Comparison of ENCODE assay signal across 35 cellular contexts in the genomic region with DNA sequence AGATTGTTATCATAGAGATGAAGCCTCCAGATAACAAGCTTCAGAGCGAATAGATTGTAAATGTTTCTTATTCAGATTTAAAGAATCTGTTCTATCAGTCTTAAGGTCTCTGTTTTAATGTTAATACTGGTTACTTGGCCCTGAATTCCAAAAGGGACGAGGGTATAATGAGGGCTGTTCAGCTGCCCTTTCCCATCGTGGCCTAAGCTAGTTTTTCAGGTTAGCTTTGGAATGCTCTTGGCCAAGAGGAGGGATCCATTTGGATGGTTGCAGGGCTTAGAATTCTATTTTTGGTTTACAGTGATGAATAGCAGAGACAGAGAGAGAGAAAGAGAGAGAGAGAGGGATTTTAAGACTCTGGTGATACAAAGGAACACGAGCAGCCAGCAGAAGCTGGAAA.
"Had no signal": no experiment of that assay in that cellular context is flagged by ENCODE, and none has a peak within 500 bp of the region (broad histone marks: within the 10 kb centered on the region; RNA-seq: fewer than 3 reads in every experiment).

No MANE protein-coding gene starts in this region.

- H3K27me3 Mint-ChIP-seq: activated CD4-positive, alpha-beta memory T cell treated with anti-CD3 and anti-CD28 coated beads for 36 hours; activated CD4-positive, alpha-beta T cell treated with anti-CD3 and anti-CD28 coated beads, Interleukin-2, amount 10 ng/mL, durations not matched to agents 24 days and 14 days; activated CD8-positive, alpha-beta memory T cell treated with anti-CD3 and anti-CD28 coated beads, Interleukin-2, amount 10 ng/mL, durations not matched to agents 7 days and 5 days; activated naive CD4-positive, alpha-beta T cell treated with anti-CD3 and anti-CD28 coated beads, Interleukin-2, amount 50 U/mL, for 24 hours; activated naive CD8-positive, alpha-beta T cell treated with anti-CD3 and anti-CD28 coated beads for 36 hours; activated naive CD8-positive, alpha-beta T cell treated with anti-CD3 and anti-CD28 coated beads, Interleukin-2, amount 50 U/mL, for 24 hours; effector memory CD8-positive, alpha-beta T cell; T-helper 17 cell had no signal

- H3K36me3 Mint-ChIP-seq: activated CD4-positive, alpha-beta memory T cell treated with anti-CD3 and anti-CD28 coated beads for 36 hours; activated naive CD4-positive, alpha-beta T cell treated with anti-CD3 and anti-CD28 coated beads, Interleukin-2, amount 50 U/mL, for 24 hours; activated naive CD8-positive, alpha-beta T cell treated with anti-CD3 and anti-CD28 coated beads for 36 hours had no signal

- H3K4me1 ChIP-seq: adrenal gland, body of pancreas, esophagus squamous epithelium, gastroesophageal sphincter, heart right ventricle had no signal

- H3K27ac ChIP-seq: adrenal gland, body of pancreas, esophagus squamous epithelium, gastroesophageal sphincter, heart right ventricle, WERI-Rb-1 had no signal

- H3K27ac Mint-ChIP-seq: activated CD4-positive, alpha-beta memory T cell treated with anti-CD3 and anti-CD28 coated beads for 36 hours; activated CD4-positive, alpha-beta T cell treated with anti-CD3 and anti-CD28 coated beads for 36 hours; activated CD4-positive, alpha-beta T cell treated with anti-CD3 and anti-CD28 coated beads, Interleukin-2, amount 10 ng/mL, durations not matched to agents 24 days and 14 days; activated CD8-positive, alpha-beta memory T cell treated with anti-CD3 and anti-CD28 coated beads, Interleukin-2, amount 10 ng/mL, durations not matched to agents 7 days and 5 days; activated CD8-positive, alpha-beta T cell treated with anti-CD3 and anti-CD28 coated beads, Interleukin-2, amount 10 ng/mL, durations not matched to agents 7 days and 5 days; activated naive CD4-positive, alpha-beta T cell treated with anti-CD3 and anti-CD28 coated beads for 36 hours; activated naive CD4-positive, alpha-beta T cell treated with anti-CD3 and anti-CD28 coated beads, Interleukin-2, amount 50 U/mL, for 24 hours; activated naive CD8-positive, alpha-beta T cell treated with anti-CD3 and anti-CD28 coated beads for 36 hours; activated naive CD8-positive, alpha-beta T cell treated with anti-CD3 and anti-CD28 coated beads, Interleukin-2, amount 50 U/mL, for 24 hours; activated T-helper 1 cell treated with anti-CD3 and anti-CD28 coated beads, Interleukin-12 subunit alpha, Interleukin-12 subunit beta, Interleukin-2, Interleukin-4 antibody, amounts not matched to agents 30 ng/mL and 10 ng/mL and 1 ng/mL, durations not matched to agents 14 hours and 24 hours and 36 hours; activated T-helper 2 cell treated with anti-CD3 and anti-CD28 coated beads, Interferon-gamma antibody, Interleukin-2, Interleukin-4, amounts not matched to agents 10 μg/mL and 5 μg/mL and 100 μg/mL, durations not matched to agents 14 hours and 24 hours and 36 hours; T-helper 17 cell; T-helper 2 cell treated with Interferon-gamma antibody and Interleukin-4, amounts not matched to agents 5 μg/mL and 100 μg/mL, for 36 hours had no signal

- H3K4me3 ChIP-seq: adrenal gland, body of pancreas, esophagus squamous epithelium, gastroesophageal sphincter, heart right ventricle had no signal

- H3K4me3 Mint-ChIP-seq: activated CD4-positive, alpha-beta memory T cell treated with anti-CD3 and anti-CD28 coated beads for 36 hours; activated CD4-positive, alpha-beta T cell treated with anti-CD3 and anti-CD28 coated beads for 36 hours; activated CD4-positive, alpha-beta T cell treated with anti-CD3 and anti-CD28 coated beads, Interleukin-2, amount 10 ng/mL, durations not matched to agents 24 days and 14 days; activated CD8-positive, alpha-beta memory T cell treated with anti-CD3 and anti-CD28 coated beads, Interleukin-2, amount 10 ng/mL, durations not matched to agents 7 days and 5 days; activated CD8-positive, alpha-beta T cell treated with anti-CD3 and anti-CD28 coated beads, Interleukin-2, amount 10 ng/mL, durations not matched to agents 7 days and 5 days; activated naive CD4-positive, alpha-beta T cell treated with anti-CD3 and anti-CD28 coated beads for 36 hours; activated naive CD4-positive, alpha-beta T cell treated with anti-CD3 and anti-CD28 coated beads, Interleukin-2, amount 50 U/mL, for 24 hours; activated naive CD8-positive, alpha-beta T cell treated with anti-CD3 and anti-CD28 coated beads for 36 hours; activated naive CD8-positive, alpha-beta T cell treated with anti-CD3 and anti-CD28 coated beads, Interleukin-2, amount 50 U/mL, for 24 hours; activated T-helper 1 cell treated with anti-CD3 and anti-CD28 coated beads, Interleukin-12 subunit alpha, Interleukin-12 subunit beta, Interleukin-2, Interleukin-4 antibody, amounts not matched to agents 30 ng/mL and 10 ng/mL and 1 ng/mL, durations not matched to agents 14 hours and 24 hours and 36 hours; effector memory CD8-positive, alpha-beta T cell; T-helper 17 cell; T-helper 2 cell treated with Interferon-gamma antibody and Interleukin-4, amounts not matched to agents 5 μg/mL and 100 μg/mL, for 36 hours had no signal

- DNase-seq: activated CD4-positive, alpha-beta memory T cell treated with anti-CD3 and anti-CD28 coated beads for 36 hours; activated CD4-positive, alpha-beta T cell treated with anti-CD3 and anti-CD28 coated beads for 36 hours; activated CD4-positive, alpha-beta T cell treated with anti-CD3 and anti-CD28 coated beads, Interleukin-2, amount 10 ng/mL, durations not matched to agents 24 days and 14 days; activated CD4-positive, CD25-positive, alpha-beta regulatory T cell; activated CD4-positive, CD25-positive, alpha-beta regulatory T cell treated with anti-CD3 and anti-CD28 coated beads, Interleukin-2, amount 50 U/mL, for 72 hours; activated CD8-positive, alpha-beta memory T cell treated with anti-CD3 and anti-CD28 coated beads, Interleukin-2, amount 10 ng/mL, durations not matched to agents 7 days and 5 days; activated CD8-positive, alpha-beta memory T cell treated with anti-CD3 and anti-CD28 coated beads, Interleukin-2, amount 50 U/mL, for 4 hours; activated CD8-positive, alpha-beta T cell treated with anti-CD3 and anti-CD28 coated beads, Interleukin-2, amount 10 ng/mL, durations not matched to agents 7 days and 5 days; activated effector memory CD4-positive, alpha-beta T cell treated with anti-CD3 and anti-CD28 coated beads, Interleukin-2, amount 50 U/mL, for 16 hours; activated naive CD4-positive, alpha-beta T cell treated with anti-CD3 and anti-CD28 coated beads for 36 hours; activated naive CD8-positive, alpha-beta T cell treated with anti-CD3 and anti-CD28 coated beads for 36 hours; activated naive CD8-positive, alpha-beta T cell treated with anti-CD3 and anti-CD28 coated beads, Interleukin-2, amount 50 U/mL, for 24 hours; activated T-cell treated with anti-CD3 and anti-CD28 coated beads, Interleukin-2, amount 50 U/mL, for 1 hour; activated T-cell treated with anti-CD3 and anti-CD28 coated beads, Interleukin-2, amount 50 U/mL, for 48 hours; adrenal gland; amygdala; aorta; body of pancreas; caudate nucleus; cortex of kidney; dermis blood vessel endothelial cell; effector CD4-positive, alpha-beta T cell; effector memory CD8-positive, alpha-beta T cell; erythroblast; esophagus squamous epithelium; foreskin melanocyte; heart right ventricle; T-helper 17 cell; T1000; WERI-Rb-1 had no signal

- H3K9me3 Mint-ChIP-seq: activated CD4-positive, alpha-beta memory T cell treated with anti-CD3 and anti-CD28 coated beads for 36 hours; activated CD4-positive, alpha-beta T cell treated with anti-CD3 and anti-CD28 coated beads, Interleukin-2, amount 10 ng/mL, durations not matched to agents 24 days and 14 days; activated naive CD4-positive, alpha-beta T cell treated with anti-CD3 and anti-CD28 coated beads for 36 hours; activated naive CD4-positive, alpha-beta T cell treated with anti-CD3 and anti-CD28 coated beads, Interleukin-2, amount 50 U/mL, for 24 hours; activated naive CD8-positive, alpha-beta T cell treated with anti-CD3 and anti-CD28 coated beads for 36 hours; activated naive CD8-positive, alpha-beta T cell treated with anti-CD3 and anti-CD28 coated beads, Interleukin-2, amount 50 U/mL, for 24 hours; activated T-helper 1 cell treated with anti-CD3 and anti-CD28 coated beads, Interleukin-12 subunit alpha, Interleukin-12 subunit beta, Interleukin-2, Interleukin-4 antibody, amounts not matched to agents 30 ng/mL and 10 ng/mL and 1 ng/mL, durations not matched to agents 14 hours and 24 hours and 36 hours; activated T-helper 2 cell treated with anti-CD3 and anti-CD28 coated beads, Interferon-gamma antibody, Interleukin-2, Interleukin-4, amounts not matched to agents 10 μg/mL and 5 μg/mL and 100 μg/mL, durations not matched to agents 14 hours and 24 hours and 36 hours; effector memory CD8-positive, alpha-beta T cell; T-helper 2 cell treated with Interferon-gamma antibody and Interleukin-4, amounts not matched to agents 5 μg/mL and 100 μg/mL, for 36 hours had no signal

- H3K27me3 ChIP-seq: adrenal gland, body of pancreas, esophagus squamous epithelium, gastroesophageal sphincter, heart right ventricle had no signal

- ATAC-seq: activated CD4-positive, alpha-beta T cell treated with anti-CD3 and anti-CD28 coated beads for 36 hours; activated CD8-positive, alpha-beta memory T cell treated with anti-CD3 and anti-CD28 coated beads, Interleukin-2, amount 10 ng/mL, durations not matched to agents 7 days and 5 days; activated CD8-positive, alpha-beta T cell treated with anti-CD3 and anti-CD28 coated beads, Interleukin-2, amount 10 ng/mL, durations not matched to agents 7 days and 5 days; activated naive CD8-positive, alpha-beta T cell treated with anti-CD3 and anti-CD28 coated beads, Interleukin-2, amount 50 U/mL, for 24 hours; body of pancreas; effector memory CD8-positive, alpha-beta T cell; gastroesophageal sphincter; heart right ventricle; T-helper 17 cell had no signal

- H3K36me3 ChIP-seq: adrenal gland, esophagus squamous epithelium, gastroesophageal sphincter, heart right ventricle, WERI-Rb-1 had no signal

- H3K9me3 ChIP-seq: adrenal gland, body of pancreas, esophagus squamous epithelium, gastroesophageal sphincter, heart right ventricle had no signal

- H3K4me1 Mint-ChIP-seq: activated CD4-positive, alpha-beta T cell treated with anti-CD3 and anti-CD28 coated beads for 36 hours; activated CD4-positive, alpha-beta T cell treated with anti-CD3 and anti-CD28 coated beads, Interleukin-2, amount 10 ng/mL, durations not matched to agents 24 days and 14 days; activated CD8-positive, alpha-beta memory T cell treated with anti-CD3 and anti-CD28 coated beads, Interleukin-2, amount 10 ng/mL, durations not matched to agents 7 days and 5 days; activated naive CD4-positive, alpha-beta T cell treated with anti-CD3 and anti-CD28 coated beads, Interleukin-2, amount 50 U/mL, for 24 hours; activated naive CD8-positive, alpha-beta T cell treated with anti-CD3 and anti-CD28 coated beads for 36 hours; activated naive CD8-positive, alpha-beta T cell treated with anti-CD3 and anti-CD28 coated beads, Interleukin-2, amount 50 U/mL, for 24 hours; T-helper 17 cell had no signal
